In the genomic region with DNA sequence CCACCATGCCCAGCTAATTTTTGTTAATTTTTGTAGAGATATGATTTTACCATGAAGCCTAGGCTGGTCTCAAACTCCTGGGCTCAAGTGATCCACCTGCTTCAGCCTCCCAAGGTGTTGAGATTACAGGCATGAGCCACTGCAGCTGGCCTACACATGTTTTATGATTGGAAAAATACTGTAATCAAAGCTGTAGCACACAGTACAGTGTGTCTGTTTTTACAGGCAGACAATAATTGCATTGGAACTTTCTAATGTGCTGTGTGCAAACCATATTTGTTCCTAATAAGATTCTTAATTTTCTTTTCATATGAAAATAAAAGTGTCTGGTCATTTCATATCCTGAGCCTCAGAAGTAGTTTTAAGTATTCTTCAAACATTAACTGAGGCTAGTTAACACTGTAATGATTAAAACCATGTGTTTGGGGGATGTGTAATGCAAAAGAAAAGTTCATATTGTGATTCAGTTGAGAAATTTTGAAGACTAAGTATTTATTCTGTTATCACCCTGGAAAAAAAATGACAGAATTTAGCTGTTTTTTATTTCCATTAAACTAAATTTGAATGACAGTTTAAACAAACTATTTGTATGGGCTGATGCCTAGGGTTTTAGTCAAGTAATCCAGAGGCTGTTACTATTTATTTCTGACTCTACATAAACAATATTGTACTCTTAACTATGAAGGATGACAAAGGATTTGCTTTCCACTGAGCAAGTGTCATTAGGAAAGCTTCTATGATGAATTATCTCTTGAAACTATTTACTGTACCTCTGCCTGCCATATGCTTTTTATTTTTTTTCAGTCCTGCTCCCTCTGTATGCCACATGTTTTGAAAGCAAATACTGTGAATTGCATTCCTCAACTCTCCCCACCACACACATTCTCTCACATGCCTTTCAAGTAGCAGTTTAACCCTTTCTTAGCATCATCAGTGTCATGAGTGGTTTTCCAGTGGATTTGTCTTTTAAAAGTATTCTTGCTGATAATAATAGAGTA, we compare ENCODE assay signal across 11 cellular contexts.
A peak's percentile ranks its signal among the peaks of the same experiment; 100 is the strongest.
DNase-seq lines count a peak whose midpoint lies in the region; ATAC-seq, FAIRE-seq and TF ChIP-seq lines count a peak whose summit lies in the region.
"Had no signal": no experiment of that assay in that cellular context is flagged by ENCODE, and none has a peak within 500 bp of the region (broad histone marks: within the 10 kb centered on the region; RNA-seq: fewer than 3 reads in every experiment).

No MANE protein-coding gene starts in this region.

- H3K27me3 ChIP-seq in right atrium auricular region, result no peaks in the 10 kb centered on the region
- no peaks in the 10 kb centered on the region for H3K27me3 ChIP-seq in tibial artery

- H3K27me3 Mint-ChIP-seq in WTC11 (ENCODE audit: low read depth), result no peaks in the 10 kb centered on the region
- H3K27me3 Mint-ChIP-seq: activated CD8-positive, alpha-beta memory T cell treated with anti-CD3 and anti-CD28 coated beads, Interleukin-2, amount 10 ng/mL, durations not matched to agents 7 days and 5 days; progenitor cell of endocrine pancreas had no signal

- H3K36me3 ChIP-seq in right atrium auricular region, result peaks cover 31% of the 10 kb centered on the region
- H3K36me3 ChIP-seq in kidney (ENCODE audit: control insufficient read depth in 1 of 2, insufficient read depth in 2 of 2, low read length in 2 of 2), result peaks cover 17 to 18% of the 10 kb centered on the region in 2 donors
- H3K36me3 ChIP-seq in tibial artery, result peaks cover 29 to 38% (median 32%) of the 10 kb centered on the region in 3 donors

- POLR2A ChIA-PET in WTC11 (lab: Charles Lee), result interaction anchor here (0.6 kb wide), 1 partner anchor 26 kb away, joined by 3 read pairs; no protein-coding TSS in a partner anchor

- H3K4me1 ChIP-seq in right atrium auricular region (peaks cover 0 to 26% of the 10 kb centered on the region in 2 donors), kidney (ENCODE audit: control insufficient read depth in 1 of 2, insufficient read depth in 1 of 2, low read depth in 1 of 2, low read length in 2 of 2) (peaks cover 6 to 17% of the 10 kb centered on the region in 2 donors), tibial artery (peaks cover 0 to 57% (median 15%) of the 10 kb centered on the region in 4 donors)

- TF ChIP-seq CTCF in right atrium auricular region (IDR thresholded peaks at IDR 0.05) (no peak), WTC11 (IDR thresholded peaks at IDR 0.05) (no peak), kidney (IDR thresholded peaks at IDR 0.05; ENCODE audit: borderline replicate concordance, extremely low read depth, insufficient read depth) (no peak), tibial artery (IDR thresholded peaks at IDR 0.05) (no peak)

- CTCF ChIA-PET in WTC11 (lab: Charles Lee), result interaction anchor here (1.1 kb wide), 1 partner anchor 273 kb away, joined by 4 read pairs; no protein-coding TSS in a partner anchor

- ATAC-seq in Right ventricle myocardium inferior (peak; percentile 12), WTC11 (peak; percentile 42), HG03571 (IDR thresholded peaks at IDR 0.05; ENCODE audit: unreplicated experiment) (no peak)
- ATAC-seq: activated CD8-positive, alpha-beta memory T cell treated with anti-CD3 and anti-CD28 coated beads, Interleukin-2, amount 10 ng/mL, durations not matched to agents 7 days and 5 days had no signal

- H3K4me3 ChIP-seq in right atrium auricular region, result no peak overlapping the region
- H3K4me3 ChIP-seq in kidney (ENCODE audit: low read length in 2 of 2), result no peak overlapping the region
- H3K4me3 ChIP-seq in tibial artery, result no peak overlapping the region

- no peaks in the 10 kb centered on the region for H3K9me3 ChIP-seq in right atrium auricular region
- H3K9me3 ChIP-seq in kidney (ENCODE audit: control insufficient read depth in 1 of 2, low read length in 2 of 2), result no peaks in the 10 kb centered on the region
- no peaks in the 10 kb centered on the region for H3K9me3 ChIP-seq in tibial artery

- no peak overlapping the region for H3K9ac ChIP-seq in kidney (ENCODE audit: low read length in 2 of 2)

- DNase-seq in Right ventricle myocardium inferior (ENCODE audit: missing footprints), result no peak
- DNase-seq in right atrium auricular region (ENCODE audit: low spot score), result no peak
- no peak for DNase-seq in WTC11 (ENCODE audit: low spot score)
- no peak for DNase-seq in kidney
- no peak for DNase-seq in tibial artery
- no peak for DNase-seq in NOMO-1 (lab: John Stamatoyannopoulos, UW; ENCODE audit: unreplicated experiment in 2 of 2)
- no peak for DNase-seq in stimulated activated CD4-positive, alpha-beta T cell treated with anti-CD3 and anti-CD28 coated beads, Interleukin-1b, Interleukin-23, amount 100 ng/mL, for 48 hours
- DNase-seq: activated CD8-positive, alpha-beta memory T cell treated with anti-CD3 and anti-CD28 coated beads, Interleukin-2, amount 10 ng/mL, durations not matched to agents 7 days and 5 days; anterior cingulate cortex had no signal

- H3K4me3 Mint-ChIP-seq in WTC11, result no peak overlapping the region
- H3K4me3 Mint-ChIP-seq: activated CD8-positive, alpha-beta memory T cell treated with anti-CD3 and anti-CD28 coated beads, Interleukin-2, amount 10 ng/mL, durations not matched to agents 7 days and 5 days had no signal

- FAIRE-seq in kidney (lab: Jason Lieb, UNC), result peak; percentile 30

- peaks cover 6% of the 10 kb centered on the region for H3K4me1 Mint-ChIP-seq in WTC11

- H3K27ac Mint-ChIP-seq in WTC11, result peak overlapping the region; percentile 78; the same call in 1 of the 2 replicates
- H3K27ac Mint-ChIP-seq: activated CD8-positive, alpha-beta memory T cell treated with anti-CD3 and anti-CD28 coated beads, Interleukin-2, amount 10 ng/mL, durations not matched to agents 7 days and 5 days; progenitor cell of endocrine pancreas had no signal

- intact Hi-C loops in Right ventricle myocardium inferior (cut with DNase I) (loop anchor here (5.0 kb wide), 1 partner anchor 113 kb away; the partner anchor contains the start of gene PLPP1), kidney (cut with DNase I) (no loop called here), tibial artery (cut with DNase I; ENCODE audit: low total_unique reads) (no loop called here)

- H3K27ac ChIP-seq in right atrium auricular region (peak overlapping the region in 1 of 2 donors; percentile 20), kidney (ENCODE audit: low read depth in 2 of 2, low read length in 2 of 2) (no peak overlapping the region), tibial artery (peak overlapping the region; percentile 15 to 38)

- H3K9me3 Mint-ChIP-seq in WTC11, result peaks cover 5% of the 10 kb centered on the region; the same call in 1 of the 2 replicates

- H3K36me3 Mint-ChIP-seq in WTC11, result peaks cover 36% of the 10 kb centered on the region

TF ChIP-seq in WTC11, 78 proteins besides CTCF, POLR2A, EP300 and RAD21:
- no peak for TF ChIP-seq ZNF671 (CRISPR knock-in tag; IDR thresholded peaks at IDR 0.05)

Comparison
In these comparisons a context has a peak if more than half of its experiments do, and no peak if none do; other contexts are left out.
1. H3K27ac ChIP-seq: peak in tibial artery (2 of 2); none in kidney (0 of 2).